In the genomic region with DNA sequence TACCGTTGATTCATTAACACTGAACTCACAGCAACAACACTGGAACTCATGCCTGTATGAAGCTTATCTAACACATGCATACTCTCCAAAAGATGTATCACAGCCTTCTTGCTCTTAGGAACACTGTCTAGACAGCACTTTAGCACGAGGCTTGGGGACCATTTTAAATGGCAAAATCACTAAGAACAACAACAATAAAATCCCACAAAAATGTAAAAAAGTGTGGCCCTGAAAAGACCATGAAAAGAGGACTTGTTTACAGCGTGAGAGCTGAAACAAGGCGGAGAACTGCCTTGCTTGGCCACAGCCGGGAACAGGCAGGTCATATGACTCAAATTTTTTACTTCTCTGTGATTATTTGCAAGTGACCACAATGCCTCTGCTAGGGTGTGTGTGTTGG, we compare ENCODE assay signal across 28 cellular contexts. TPM values are rescaled to one million over a fixed set of nuclear protein-coding genes. Genes with fewer than 3 reads are reported as not detected.
DNase-seq lines count a peak whose midpoint lies in the region; ATAC-seq and TF ChIP-seq lines count a peak whose summit lies in the region.
"Had no signal": no experiment of that assay in that cellular context is flagged by ENCODE, and none has a peak within 500 bp of the region (broad histone marks: within the 10 kb centered on the region; RNA-seq: fewer than 3 reads in every experiment).

No MANE protein-coding gene starts in this region.

- H3K36me3 ChIP-seq in BJ (ENCODE audit: control insufficient read depth, insufficient read depth, low read length) (no peaks in the 10 kb centered on the region), parathyroid adenoma (ENCODE audit: control insufficient read depth, insufficient read depth, low read length) (no peaks in the 10 kb centered on the region), sigmoid colon (no peaks in the 10 kb centered on the region)
- H3K36me3 ChIP-seq: ascending aorta, esophagus squamous epithelium, heart right ventricle, lower lobe of right lung, neutrophil, suprapubic skin, WERI-Rb-1 had no signal

- H3K9me3 ChIP-seq in parathyroid adenoma (ENCODE audit: control insufficient read depth, low read length) (no peaks in the 10 kb centered on the region), sigmoid colon (no peaks in the 10 kb centered on the region)
- H3K9me3 ChIP-seq: ascending aorta, esophagus squamous epithelium, heart right ventricle, lower lobe of right lung, neutrophil, suprapubic skin had no signal

- H3K4me3 ChIP-seq in BJ (ENCODE audit: low read depth, low read length) (no peak overlapping the region), parathyroid adenoma (ENCODE audit: low read depth, low read length) (no peak overlapping the region), sigmoid colon (no peak overlapping the region)
- H3K4me3 ChIP-seq: ascending aorta, esophagus squamous epithelium, heart right ventricle, lower lobe of right lung, suprapubic skin had no signal

- no peak for ATAC-seq in GM19452 (IDR thresholded peaks at IDR 0.05; ENCODE audit: unreplicated experiment)
- ATAC-seq: heart right ventricle; lower lobe of right lung; stimulated activated memory B cell treated with anti-CD40 and anti-IgM and Interleukin-4, amounts not matched to agents 10 μg/mL and 1 μg/mL and 100 μg/mL, for 72 hours had no signal

- no peak overlapping the region for H2AFZ ChIP-seq in parathyroid adenoma

- H3K27ac ChIP-seq in parathyroid adenoma = peak overlapping the region; percentile 55
- H3K27ac ChIP-seq in sigmoid colon = no peak overlapping the region
- H3K27ac ChIP-seq: ascending aorta, esophagus squamous epithelium, heart right ventricle, lower lobe of right lung, neutrophil, suprapubic skin, WERI-Rb-1 had no signal

- 71 to 82% methylated on average over 5 of the region's 5 CpGs for WGBS in sigmoid colon, 2 donors

- no peak for TF ChIP-seq CTCF in BJ (IDR thresholded peaks at IDR 0.05; ENCODE audit: insufficient read depth, low read depth, low read length)
- TF ChIP-seq CTCF in parathyroid adenoma (IDR thresholded peaks at IDR 0.05) = no peak
- no peak for TF ChIP-seq CTCF in sigmoid colon (IDR thresholded peaks at IDR 0.05)

- POLR2A ChIA-PET in BJ (lab: Charles Lee) = no interaction called here

- DNase-seq in BJ (ENCODE audit: low read depth) (peak; percentile 44), LHCN-M2 (ENCODE audit: low read depth) (peak; percentile 26), astrocyte of the hippocampus (ENCODE audit: low read depth, low spot score) (peak; percentile 52), cerebellar nuclear complex (lab: John Stamatoyannopoulos, UW) (no peak), OCI-M2 (lab: John Stamatoyannopoulos, UW; ENCODE audit: unreplicated experiment) (no peak), sigmoid colon (no peak)
- DNase-seq: activated CD4-positive, alpha-beta T cell treated with anti-CD3 and anti-CD28 coated beads for 48 hours; activated effector memory CD4-positive, alpha-beta T cell treated with anti-CD3 and anti-CD28 coated beads, Interleukin-2, amount 50 U/mL, for 16 hours; activated naive CD8-positive, alpha-beta T cell treated with anti-CD3 and anti-CD28 coated beads, Interleukin-2, amount 10 ng/mL, durations not matched to agents 7 days and 5 days; CD4-positive, alpha-beta memory T cell; central memory CD4-positive, alpha-beta T cell; esophagus squamous epithelium; GOT3; heart right ventricle; Kasumi-1; lower lobe of right lung; midbrain; naive B cell; NCI-H1436 treated with DMSO at 0.1 percent for 48 hours; NCI-H2107; T1000; WERI-Rb-1 had no signal

- no peak for TF ChIP-seq POLR2A in sigmoid colon (IDR thresholded peaks at IDR 0.05)

- H3K27me3 ChIP-seq in BJ (ENCODE audit: control insufficient read depth, insufficient read depth, low read length) (no peaks in the 10 kb centered on the region), parathyroid adenoma (ENCODE audit: control insufficient read depth, insufficient read depth, low read length) (no peaks in the 10 kb centered on the region), sigmoid colon (no peaks in the 10 kb centered on the region)
- H3K27me3 ChIP-seq: ascending aorta, esophagus squamous epithelium, heart right ventricle, suprapubic skin had no signal

- H3K4me2 ChIP-seq in parathyroid adenoma (ENCODE audit: low read length) = no peak overlapping the region

- H3K79me2 ChIP-seq in parathyroid adenoma = peaks cover 14% of the 10 kb centered on the region

- intact Hi-C loops in sigmoid colon (cut with DNase I) = no loop called here

- H3K4me1 ChIP-seq in parathyroid adenoma (peaks cover 20% of the 10 kb centered on the region), sigmoid colon (peaks cover 0 to 12% (median 7%) of the 10 kb centered on the region in 4 donors)
- H3K4me1 ChIP-seq: ascending aorta, lower lobe of right lung had no signal

- CTCF ChIA-PET in BJ (lab: Yijun Ruan, JAX) = interaction anchor here (0.6 kb wide), 1 partner anchor 15 kb away, joined by 3 read pairs; no protein-coding TSS in a partner anchor

- TF ChIP-seq EP300 in sigmoid colon (IDR thresholded peaks at IDR 0.05) = no peak

- H3K9ac ChIP-seq in parathyroid adenoma = no peak overlapping the region

RNA-seq across cellular contexts. Expression of gene CHN1, which starts 48.1 kb away (rescaled TPM):
- polyA plus RNA-seq in BJ (2011; rRNA removed) = 93.0 and 167 TPM in 2 replicates
- 52.2 and 52.8 TPM in 2 replicates for polyA minus RNA-seq in BJ (2011; rRNA and poly(A)+ RNA removed)
- total RNA-seq in LHCN-M2 (2014; rRNA removed) = 61.4 and 61.7 TPM in 2 replicates
- polyA plus RNA-seq in LHCN-M2 (2012) = 41.3 TPM
- total RNA-seq in sigmoid colon = 10 to 100 TPM; 11.4 to 15.6 (median 12.6) TPM
- 1 to 10 TPM; 2.1 to 5.8 (median 3.6) TPM for polyA plus RNA-seq in sigmoid colon

Comparison
In these comparisons a context has a peak if more than half of its experiments do, and no peak if none do; other contexts are left out.
1. DNase-seq: peak in BJ (single experiment), LHCN-M2 (single experiment) and astrocyte of the hippocampus (single experiment); none in cerebellar nuclear complex (0 of 2), OCI-M2 (single experiment) and sigmoid colon (single experiment).